In the genomic region with DNA sequence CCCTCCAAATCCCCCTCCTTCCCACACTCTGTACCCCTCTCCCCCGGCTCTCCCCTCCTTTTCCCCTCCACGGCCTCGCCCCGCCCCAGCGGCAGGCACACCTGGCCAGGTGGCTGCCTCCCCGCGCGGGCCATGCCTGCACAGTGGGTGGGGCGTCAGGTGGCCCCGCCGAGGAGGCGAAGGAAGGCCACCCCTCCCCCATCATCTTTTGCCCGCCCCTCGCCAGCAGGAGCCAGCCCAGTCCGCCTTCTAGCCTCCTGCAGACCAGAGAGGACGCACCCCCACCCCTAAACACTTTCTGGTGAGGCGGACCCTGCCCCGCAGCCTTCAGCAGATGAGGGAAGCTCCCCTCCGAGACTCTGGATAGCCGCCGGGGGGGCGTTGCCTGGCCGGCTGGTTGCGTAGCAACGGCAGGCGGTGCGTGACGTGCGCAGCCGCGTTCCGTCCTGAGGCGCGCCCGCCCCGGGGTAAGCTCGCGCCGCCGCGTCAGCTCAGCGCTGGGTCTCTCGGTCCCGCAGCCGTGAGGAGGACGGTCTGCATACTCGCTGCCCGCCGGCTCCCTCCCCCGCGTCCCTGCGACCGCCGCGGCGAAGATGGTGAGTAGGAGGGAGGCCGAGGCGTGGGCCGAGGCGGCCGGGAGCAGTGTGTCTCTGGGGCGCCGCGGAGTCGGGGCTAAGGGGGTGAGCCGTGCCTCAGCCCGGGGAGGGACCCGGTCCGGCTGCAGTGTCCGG, we compare ENCODE assay signal across 8 cellular contexts. TPM values are rescaled to one million over a fixed set of nuclear protein-coding genes. Genes with fewer than 3 reads are reported as not detected.
A peak's percentile ranks its signal among the peaks of the same experiment; 100 is the strongest.
DNase-seq lines count a peak whose midpoint lies in the region; ATAC-seq, FAIRE-seq and TF ChIP-seq lines count a peak whose summit lies in the region.

A gene (plus strand): TSS at position 460 of the 731 bp plus-strand sequence. CDS start 134 bp downstream, at position 594.

- no peak for FAIRE-seq in pancreas (lab: Jason Lieb, UNC)

- H3K4me1 ChIP-seq in pancreas (peaks cover 15 to 27% (median 25%) of the 10 kb centered on the region in 3 donors), tibial artery (peaks cover 0 to 49% (median 27%) of the 10 kb centered on the region in 4 donors)

- intact Hi-C loops in Right ventricle myocardium superior (cut with DNase I) (no loop called here), pancreas (cut with DNase I) (no loop called here), tibial artery (cut with DNase I; ENCODE audit: low total_unique reads) (loop anchor here (2.0 kb wide), 1 partner anchor 27 kb away; no protein-coding TSS in a partner anchor)

- 1% methylated on average over 56 to 70 of the region's 70 CpGs for WGBS in pancreas, 2 donors

- H3K4me3 ChIP-seq in GM12875 (ENCODE audit: low read depth, low read length) (peak within 1 kb of the TSS; percentile 77), pancreas (peak within 1 kb of the TSS; percentile 73 to 100 (median 96)), tibial artery (peak within 1 kb of the TSS; percentile 85 to 93)

- DNase-seq in NCI-H1105 treated with DMSO at 0.1 percent for 48 hours (lab: John Stamatoyannopoulos, UW) (peak; percentile 91), SW480 (ENCODE audit: low spot score) (peak; percentile 95), Right ventricle myocardium superior (peak; percentile 95), pancreas (peak; percentile 91 to 97 (median 96)), tibial artery (peak; percentile 90 to 97)
- DNase-seq in activated naive CD8-positive, alpha-beta T cell treated with anti-CD3 and anti-CD28 coated beads, Interleukin-2, amount 50 U/mL, for 24 hours = peak; percentile 90

- ATAC-seq in HG02678 (IDR thresholded peaks at IDR 0.05; ENCODE audit: unreplicated experiment) = peak; percentile 92
- ATAC-seq in activated naive CD8-positive, alpha-beta T cell treated with anti-CD3 and anti-CD28 coated beads, Interleukin-2, amount 50 U/mL, for 24 hours = peak; percentile 97
- peak; percentile 93 for ATAC-seq in Right ventricle myocardium superior (ENCODE audit: poor library complexity)
- peak; percentile 82 to 91 (median 87) for ATAC-seq in pancreas

- H3K27ac Mint-ChIP-seq in activated naive CD8-positive, alpha-beta T cell treated with anti-CD3 and anti-CD28 coated beads, Interleukin-2, amount 50 U/mL, for 24 hours = peak within 1 kb of the TSS; percentile 75

- peak within 1 kb of the TSS; percentile 96 to 100 (median 100) for H3K27ac ChIP-seq in pancreas
- peak within 1 kb of the TSS; percentile 99 to 100 for H3K27ac ChIP-seq in tibial artery

- H3K4me3 Mint-ChIP-seq in activated naive CD8-positive, alpha-beta T cell treated with anti-CD3 and anti-CD28 coated beads, Interleukin-2, amount 50 U/mL, for 24 hours = peak within 1 kb of the TSS; percentile 87

- peaks cover 2% of the 10 kb centered on the region for H3K36me3 Mint-ChIP-seq in activated naive CD8-positive, alpha-beta T cell treated with anti-CD3 and anti-CD28 coated beads, Interleukin-2, amount 50 U/mL, for 24 hours (ENCODE audit: low read depth)

- TF ChIP-seq CTCF in GM12875 (IDR thresholded peaks at IDR 0.05; ENCODE audit: borderline replicate concordance, insufficient read depth, low read depth, low read length) = no peak
- no peak for TF ChIP-seq CTCF in pancreas (IDR thresholded peaks at IDR 0.05)
- TF ChIP-seq CTCF in tibial artery (IDR thresholded peaks at IDR 0.05) = no peak

- no peaks in the 10 kb centered on the region for H3K9me3 Mint-ChIP-seq in activated naive CD8-positive, alpha-beta T cell treated with anti-CD3 and anti-CD28 coated beads, Interleukin-2, amount 50 U/mL, for 24 hours

- no peaks in the 10 kb centered on the region for H3K27me3 ChIP-seq in pancreas
- no peaks in the 10 kb centered on the region for H3K27me3 ChIP-seq in tibial artery

- no peaks in the 10 kb centered on the region for H3K9me3 ChIP-seq in pancreas
- no peaks in the 10 kb centered on the region for H3K9me3 ChIP-seq in tibial artery

- H3K27me3 Mint-ChIP-seq in activated naive CD8-positive, alpha-beta T cell treated with anti-CD3 and anti-CD28 coated beads, Interleukin-2, amount 50 U/mL, for 24 hours = peaks cover 12% of the 10 kb centered on the region

- no peaks in the 10 kb centered on the region for H3K36me3 ChIP-seq in pancreas
- H3K36me3 ChIP-seq in tibial artery = peaks cover 0 to 11% (median 7%) of the 10 kb centered on the region in 3 donors

- H3K4me1 Mint-ChIP-seq in activated naive CD8-positive, alpha-beta T cell treated with anti-CD3 and anti-CD28 coated beads, Interleukin-2, amount 50 U/mL, for 24 hours = peaks cover 18% of the 10 kb centered on the region

RNA-seq across cellular contexts. Expression of the gene that starts here (rescaled TPM):
- 860 TPM for total RNA-seq in Right ventricle myocardium superior
- total RNA-seq in pancreas = 100 to 1,000 TPM; 172 to 192 (median 182) TPM
- polyA plus RNA-seq in pancreas = 100 to 1,000 TPM; 138 to 242 TPM

Comparison
In these comparisons a context has a peak if more than half of its experiments do, and no peak if none do; other contexts are left out.
1. Peak in every context shown above with its lines: DNase-seq, ATAC-seq, H3K4me3 ChIP-seq and H3K27ac ChIP-seq.